In the genomic region with DNA sequence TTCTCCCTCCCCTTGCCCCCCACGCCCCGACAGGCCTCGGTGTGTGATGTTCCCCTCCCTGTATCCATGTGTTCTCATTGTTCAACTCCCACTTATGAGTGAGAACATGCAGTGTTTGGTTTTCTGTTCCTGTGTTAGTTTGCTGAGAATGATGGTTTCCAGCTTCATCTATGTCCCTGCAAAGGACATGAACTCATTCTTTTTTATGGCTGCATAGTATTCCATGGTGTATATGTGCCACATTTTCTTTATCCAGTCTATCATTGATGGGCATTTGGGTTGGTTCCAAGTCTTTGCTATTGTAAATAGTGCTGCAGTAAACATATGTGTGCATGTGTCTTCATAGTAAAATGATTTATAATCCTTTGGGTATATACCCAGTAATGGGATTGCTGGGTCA, we compare ENCODE assay signal across 1 cellular context. TPM values are rescaled to one million over a fixed set of nuclear protein-coding genes. Genes with fewer than 3 reads are reported as not detected.
"Had no signal": no experiment of that assay in that cellular context is flagged by ENCODE, and none has a peak within 500 bp of the region (broad histone marks: within the 10 kb centered on the region; RNA-seq: fewer than 3 reads in every experiment).

No MANE protein-coding gene starts in this region.

RNA-seq across cellular contexts. Expression of a gene that starts 38.9 kb away (rescaled TPM):
- total RNA-seq: RPMI7951 had no signal
